9 cellular contexts compared by ENCODE assay signal in genomic region chr5:181170237-181170830, GRCh38. TPM values are rescaled to one million over a fixed set of nuclear protein-coding genes. Genes with fewer than 3 reads are reported as not detected.
DNase-seq lines count a peak whose midpoint lies in the region; ATAC-seq and TF ChIP-seq lines count a peak whose summit lies in the region.
"Had no signal": no experiment of that assay in that cellular context is flagged by ENCODE, and none has a peak within 500 bp of the region (broad histone marks: within the 10 kb centered on the region; RNA-seq: fewer than 3 reads in every experiment).

No MANE protein-coding gene starts in this region.

- no peak for ATAC-seq in naive thymus-derived CD4-positive, alpha-beta T cell
- ATAC-seq in HG03469 (IDR thresholded peaks at IDR 0.05; ENCODE audit: unreplicated experiment) (no peak), GM19351 (IDR thresholded peaks at IDR 0.05; ENCODE audit: unreplicated experiment) (no peak), GM21825 (IDR thresholded peaks at IDR 0.05; ENCODE audit: unreplicated experiment) (no peak)

- peaks cover 20 to 67% (median 57%) of the 10 kb centered on the region in 7 donors for H3K4me1 Mint-ChIP-seq in naive thymus-derived CD4-positive, alpha-beta T cell

- H3K9me3 ChIP-seq in HUES64 (ENCODE audit: insufficient read depth, low read depth, low read length): no peaks in the 10 kb centered on the region
- H3K9me3 ChIP-seq in naive thymus-derived CD4-positive, alpha-beta T cell (ENCODE audit: control insufficient read depth in 2 of 3, low read length in 3 of 3): no peaks in the 10 kb centered on the region

- DNase-seq in GM10266 (ENCODE audit: extremely low spot score): peak; percentile 16
- DNase-seq in cardiac fibroblast (ENCODE audit: low read depth in 2 of 2): no peak
- DNase-seq in naive thymus-derived CD4-positive, alpha-beta T cell: no peak

- H3K27me3 Mint-ChIP-seq in naive thymus-derived CD4-positive, alpha-beta T cell: peaks cover 52 to 80% (median 77%) of the 10 kb centered on the region in 5 donors

- H3K27ac ChIP-seq in HUES64 (ENCODE audit: low read depth, low read length): no peak overlapping the region
- no peak overlapping the region for H3K27ac ChIP-seq in naive thymus-derived CD4-positive, alpha-beta T cell (ENCODE audit: low read depth, low read length)

- intact Hi-C loops in naive thymus-derived CD4-positive, alpha-beta T cell (cut with micrococcal nuclease): no loop called here

- peaks cover 0 to 6% (median 4%) of the 10 kb centered on the region in 5 donors for H3K36me3 Mint-ChIP-seq in naive thymus-derived CD4-positive, alpha-beta T cell

- H3K4me3 Mint-ChIP-seq in naive thymus-derived CD4-positive, alpha-beta T cell: peak overlapping the region in 8 of 10 donors; percentile 49 to 82 (median 64)

- no peaks in the 10 kb centered on the region; the same call in 1 of the 2 replicates for H3K4me1 ChIP-seq in HUES64 (ENCODE audit: insufficient read depth, low read length)
- peaks cover 10 to 23% of the 10 kb centered on the region in 2 donors for H3K4me1 ChIP-seq in naive thymus-derived CD4-positive, alpha-beta T cell (ENCODE audit: control insufficient read depth in 2 of 2, insufficient read depth in 2 of 2, low read length in 2 of 2)

- peaks cover 0 to 22% (median 0%) of the 10 kb centered on the region in 11 donors for H3K9me3 Mint-ChIP-seq in naive thymus-derived CD4-positive, alpha-beta T cell

- H3K27me3 ChIP-seq in HUES64 (ENCODE audit: insufficient read depth, low read length): peaks cover 62% of the 10 kb centered on the region
- H3K27me3 ChIP-seq in naive thymus-derived CD4-positive, alpha-beta T cell (ENCODE audit: control insufficient read depth in 2 of 2, insufficient read depth in 2 of 2, low read length in 2 of 2): peaks cover 6 to 26% of the 10 kb centered on the region in 2 donors

- H3K27ac Mint-ChIP-seq in naive thymus-derived CD4-positive, alpha-beta T cell: peak overlapping the region in 6 of 9 donors; percentile 43 to 76 (median 52)

- no peaks in the 10 kb centered on the region for H3K36me3 ChIP-seq in HUES64 (ENCODE audit: insufficient read depth, low read length)
- H3K36me3 ChIP-seq in naive thymus-derived CD4-positive, alpha-beta T cell (ENCODE audit: control insufficient read depth in 2 of 3, insufficient read depth in 3 of 3, low read length in 3 of 3): no peaks in the 10 kb centered on the region

- CTCF ChIA-PET in naive thymus-derived CD4-positive, alpha-beta T cell (lab: Charles Lee): interaction anchor here (0.9 kb wide), 1 partner anchor 19 kb away, joined by 3 read pairs; no protein-coding TSS in a partner anchor

- POLR2A ChIA-PET in naive thymus-derived CD4-positive, alpha-beta T cell (lab: Charles Lee): interaction anchor here (0.8 to 1.2 kb wide), 3 partner anchors 20 to 90 kb away, joined by 3 to 4 read pairs (median 3); partner anchors contain the start of gene TRIM52

- no peak overlapping the region for H3K9ac ChIP-seq in HUES64 (ENCODE audit: low read depth, low read length)

- TF ChIP-seq CTCF in GM10266 (IDR thresholded peaks at IDR 0.05; ENCODE audit: control insufficient read depth, insufficient read depth, low read depth, missing control alignments) (no peak), cardiac fibroblast (IDR thresholded peaks at IDR 0.05; ENCODE audit: low read depth, low read length) (no peak)

- H3K4me3 ChIP-seq in HUES64 (ENCODE audit: low read length) (peak overlapping the region; percentile 77), cardiac fibroblast (replicated peaks in 1 of 2; ENCODE audit: low read depth in 2 of 2, low read length in 2 of 2) (peak overlapping the region; percentile 8 to 25)
- H3K4me3 ChIP-seq in naive thymus-derived CD4-positive, alpha-beta T cell (ENCODE audit: low read length): no peak overlapping the region

- WGBS in HUES64: 6% methylated on average over 33 of the region's 33 CpGs

RNA-seq across cellular contexts. Expression of gene OR2V2, which starts 22.9 kb away (rescaled TPM):
- not detected for polyA plus RNA-seq in HUES64 (2013, experiment 1 of 2)
- polyA plus RNA-seq in HUES64 (2013, experiment 2 of 2): not detected
- total RNA-seq in naive thymus-derived CD4-positive, alpha-beta T cell: not detected
- polyA plus RNA-seq in naive thymus-derived CD4-positive, alpha-beta T cell: not detected
- total RNA-seq: HT1080, subcutaneous adipose tissue had no signal

RNA-seq across cellular contexts. Expression of gene TRIM7, which starts 34.7 kb away (rescaled TPM):
- polyA plus RNA-seq in HUES64 (2013, experiment 1 of 2): not detected
- polyA plus RNA-seq in HUES64 (2013, experiment 2 of 2): 0.25 TPM
- 1 to 10 TPM; 1.1 to 6.1 (median 3.6) TPM for total RNA-seq in naive thymus-derived CD4-positive, alpha-beta T cell
- under 1 TPM in 1 of 2 donors, not detected in 1; 0.28 TPM for polyA plus RNA-seq in naive thymus-derived CD4-positive, alpha-beta T cell

RNA-seq across cellular contexts. Expression of gene OR2V1, which starts 39.4 kb away (rescaled TPM):
- not detected for polyA plus RNA-seq in HUES64 (2013, experiment 1 of 2)
- not detected for polyA plus RNA-seq in HUES64 (2013, experiment 2 of 2)
- not detected for total RNA-seq in naive thymus-derived CD4-positive, alpha-beta T cell
- polyA plus RNA-seq in naive thymus-derived CD4-positive, alpha-beta T cell: not detected
- total RNA-seq: HT1080, subcutaneous adipose tissue had no signal

RNA-seq across cellular contexts. Expression of gene TRIM41, which starts 52.7 kb away (rescaled TPM):
- 13.2 TPM for polyA plus RNA-seq in HUES64 (2013, experiment 1 of 2)
- 12.2 TPM for polyA plus RNA-seq in HUES64 (2013, experiment 2 of 2)
- total RNA-seq in naive thymus-derived CD4-positive, alpha-beta T cell: 10 to 100 TPM; 27.3 to 36.5 (median 32.6) TPM
- 1 to 10 TPM in 1 of 2 donors, under 1 TPM in 1; 0.72 to 1.1 TPM for polyA plus RNA-seq in naive thymus-derived CD4-positive, alpha-beta T cell
